ENCODE assay signal across 23 cellular contexts in genomic region chr17:41794603-41794975, GRCh38. TPM values are rescaled to one million over a fixed set of nuclear protein-coding genes. Genes with fewer than 3 reads are reported as not detected.
DNase-seq lines count a peak whose midpoint lies in the region; ATAC-seq and TF ChIP-seq lines count a peak whose summit lies in the region.
"Had no signal": no experiment of that assay in that cellular context is flagged by ENCODE, and none has a peak within 500 bp of the region (broad histone marks: within the 10 kb centered on the region; RNA-seq: fewer than 3 reads in every experiment).

No MANE protein-coding gene starts in this region.

- WGBS in hepatocyte (ENCODE audit: low lambda C conversion rate, missing lambda C conversion rate) = 74% methylated on average over 5 of the region's 5 CpGs
- WGBS in smooth muscle cell (ENCODE audit: low lambda C conversion rate) = 90% methylated on average over 5 of the region's 5 CpGs

- H3K4me3 ChIP-seq in HCT116 (replicated peaks in 1 of 2; ENCODE audit: low read depth in 1 of 2, low read length in 2 of 2) (no peak overlapping the region), Peyer's patch (no peak overlapping the region), hepatocyte (no peak overlapping the region), smooth muscle cell (no peak overlapping the region), PC-3 (ENCODE audit: low read length) (no peak overlapping the region)
- H3K4me3 ChIP-seq: GM12878, thyroid gland had no signal

- peak overlapping the region; percentile 73 for H3K9ac ChIP-seq in HCT116 (ENCODE audit: low read length)
- H3K9ac ChIP-seq in smooth muscle cell (ENCODE audit: low read depth) = no peak overlapping the region
- H3K9ac ChIP-seq in PC-3 (ENCODE audit: low read length) = no peak overlapping the region

- H3K27ac ChIP-seq in HCT116 (ENCODE audit: low read depth, low read length) = peak overlapping the region; percentile 93
- peak overlapping the region in 3 of 4 donors; percentile 79 to 96 (median 87) for H3K27ac ChIP-seq in Peyer's patch
- peak overlapping the region; percentile 97 for H3K27ac ChIP-seq in hepatocyte
- H3K27ac ChIP-seq in smooth muscle cell (ENCODE audit: low read depth) = peak overlapping the region; percentile 94
- no peak overlapping the region for H3K27ac ChIP-seq in PC-3 (ENCODE audit: low read length)

- ATAC-seq in HCT116 = no peak
- no peak for ATAC-seq in PC-3
- ATAC-seq in left lobe of liver = no peak
- ATAC-seq in GM18502 (IDR thresholded peaks at IDR 0.05; ENCODE audit: poor library complexity, unreplicated experiment) = no peak
- ATAC-seq: GM12878; natural killer cell; stimulated activated naive CD8-positive, alpha-beta T cell treated with anti-CD3 and anti-CD28 coated beads, Interleukin-15, amount 100 ng/mL, for 72 hours had no signal

- intact Hi-C loops in HCT116 (cut with micrococcal nuclease) = no loop called here
- intact Hi-C loops in PC-3 (cut with micrococcal nuclease) = no loop called here

- H3K4me2 ChIP-seq in HCT116 (ENCODE audit: low read length) = peak overlapping the region; percentile 90
- H3K4me2 ChIP-seq in hepatocyte = peak overlapping the region; percentile 9
- peak overlapping the region; percentile 79 for H3K4me2 ChIP-seq in smooth muscle cell
- H3K4me2 ChIP-seq in PC-3 (ENCODE audit: low read length) = no peak overlapping the region

- TF ChIP-seq CTCF in HCT116 (IDR thresholded peaks at IDR 0.05 in 2 of 3, conservative IDR thresholded peaks at IDR 0.05 in 1 of 3; ENCODE audit: borderline replicate concordance in 1 of 3, insufficient read depth in 1 of 3, low read depth in 2 of 3, low read length in 2 of 3) (no peak), Peyer's patch (IDR thresholded peaks at IDR 0.05) (no peak), hepatocyte (IDR thresholded peaks at IDR 0.05; ENCODE audit: poor library complexity) (no peak), smooth muscle cell (IDR thresholded peaks at IDR 0.05; ENCODE audit: borderline replicate concordance, insufficient read depth, poor library complexity, severe bottlenecking) (no peak), PC-3 (conservative IDR thresholded peaks at IDR 0.05; ENCODE audit: low read depth, low read length) (no peak)

- H3K9me2 ChIP-seq in HCT116 (ENCODE audit: insufficient read depth) = no peaks in the 10 kb centered on the region
- no peaks in the 10 kb centered on the region for H3K9me2 ChIP-seq in hepatocyte (replicated peaks; ENCODE audit: insufficient read depth)
- H3K9me2 ChIP-seq in PC-3 (replicated peaks; ENCODE audit: low read length) = no peaks in the 10 kb centered on the region

- H3K9me3 ChIP-seq in HCT116 (ENCODE audit: control insufficient read depth in 1 of 2, insufficient read depth in 1 of 2, low read depth in 1 of 2, low read length in 2 of 2) (no peaks in the 10 kb centered on the region), Peyer's patch (no peaks in the 10 kb centered on the region), hepatocyte (ENCODE audit: low read depth) (no peaks in the 10 kb centered on the region), smooth muscle cell (replicated peaks; ENCODE audit: low read depth) (no peaks in the 10 kb centered on the region), PC-3 (ENCODE audit: low read length) (no peaks in the 10 kb centered on the region)
- H3K9me3 ChIP-seq: thyroid gland had no signal

- RAD21 ChIA-PET in HCT116 (lab: Charles Lee; ENCODE audit: low non-redundant PET in 1 of 2, low total read pairs in 2 of 2, uncharacterized antibody in 2 of 2, unreplicated experiment in 2 of 2) = no interaction called here

- BruUV-seq in HCT116 (replicated peaks; lab: Mats Ljungman, UMichigan) (no TSS peak), PC-3 (replicated peaks; lab: Mats Ljungman, UMichigan) (no TSS peak)

- H2AFZ ChIP-seq in HCT116 (ENCODE audit: low read depth, low read length, poor library complexity, severe bottlenecking) (no peak overlapping the region), hepatocyte (no peak overlapping the region), smooth muscle cell (ENCODE audit: low read depth) (no peak overlapping the region), PC-3 (ENCODE audit: low read length) (no peak overlapping the region)

- TF ChIP-seq POLR2A in HCT116 (IDR thresholded peaks at IDR 0.05; ENCODE audit: borderline replicate concordance, extremely low read depth, insufficient read depth, insufficient read length) (no peak), Peyer's patch (IDR thresholded peaks at IDR 0.05) (no peak)

- H4K20me1 ChIP-seq in HCT116 (ENCODE audit: insufficient read depth) (no peaks in the 10 kb centered on the region), hepatocyte (ENCODE audit: insufficient read depth, poor library complexity, severe bottlenecking) (no peaks in the 10 kb centered on the region), smooth muscle cell (ENCODE audit: low read depth) (no peaks in the 10 kb centered on the region), PC-3 (ENCODE audit: low read length) (no peaks in the 10 kb centered on the region)

- no peaks in the 10 kb centered on the region for H3K79me2 ChIP-seq in HCT116 (ENCODE audit: insufficient read depth, low read length)
- no peaks in the 10 kb centered on the region for H3K79me2 ChIP-seq in hepatocyte
- no peaks in the 10 kb centered on the region for H3K79me2 ChIP-seq in smooth muscle cell (ENCODE audit: low read depth)
- H3K79me2 ChIP-seq in PC-3 (ENCODE audit: low read length) = no peaks in the 10 kb centered on the region

- peaks cover 49 to 70% of the 10 kb centered on the region in 2 experiments for H3K4me1 ChIP-seq in HCT116 (ENCODE audit: control insufficient read depth in 1 of 2, insufficient read depth in 2 of 2, low read length in 2 of 2)
- H3K4me1 ChIP-seq in Peyer's patch = peaks cover 0 to 38% (median 3%) of the 10 kb centered on the region in 4 donors
- peaks cover 36% of the 10 kb centered on the region for H3K4me1 ChIP-seq in hepatocyte (ENCODE audit: insufficient read depth)
- H3K4me1 ChIP-seq in smooth muscle cell (ENCODE audit: low read depth) = peaks cover 28% of the 10 kb centered on the region
- H3K4me1 ChIP-seq in PC-3 (ENCODE audit: insufficient read depth, low read length) = peaks cover 35% of the 10 kb centered on the region

- POLR2A ChIA-PET in HCT116 (lab: Charles Lee) (interaction anchor here (1.3 to 3.7 kb wide), 2 partner anchors 9 to 172 kb away, joined by 4 to 33 read pairs; partner anchors contain the start of genes CNP and JUP), PC-3 (lab: Charles Lee; ENCODE audit: unreplicated experiment) (no interaction called here)

- H3F3A ChIP-seq in smooth muscle cell (ENCODE audit: low read depth) = peaks cover 19% of the 10 kb centered on the region
- no peaks in the 10 kb centered on the region for H3F3A ChIP-seq in PC-3 (ENCODE audit: low read length, unreplicated experiment)

- TF ChIP-seq RAD21 in HCT116 (IDR thresholded peaks at IDR 0.05; ENCODE audit: low read depth) = no peak

- H3K36me3 ChIP-seq in HCT116 (ENCODE audit: control insufficient read depth in 1 of 2, insufficient read depth in 2 of 2, low read length in 2 of 2) (no peaks in the 10 kb centered on the region), Peyer's patch (no peaks in the 10 kb centered on the region), hepatocyte (replicated peaks; ENCODE audit: insufficient read depth, low read depth) (no peaks in the 10 kb centered on the region), smooth muscle cell (ENCODE audit: low read depth) (no peaks in the 10 kb centered on the region), PC-3 (ENCODE audit: low read depth, low read length) (no peaks in the 10 kb centered on the region)
- H3K36me3 ChIP-seq: thyroid gland had no signal

- no peak for DNase-seq in HCT116 (ENCODE audit: low read depth, low spot score)
- DNase-seq in Peyer's patch = no peak
- DNase-seq in hepatocyte (ENCODE audit: low spot score) = no peak
- no peak for DNase-seq in smooth muscle cell (lab: John Stamatoyannopoulos, UW; ENCODE audit: unreplicated experiment)
- DNase-seq in PC-3 = no peak
- DNase-seq in left lobe of liver (ENCODE audit: low spot score) = no peak
- DNase-seq: activated CD4-positive, alpha-beta T cell treated with anti-CD3 and anti-CD28 coated beads for 48 hours; activated gamma-delta T cell; activated T-cell treated with anti-CD3 and anti-CD28 coated beads, Interleukin-2, amount 50 U/mL, for 1 hour; kidney glomerular epithelial cell; natural killer cell; NCI-H1436; NCI-H2081 treated with DMSO at 0.1 percent for 48 hours; NCI-H748 treated with DMSO at 0.1 percent for 48 hours; stimulated activated CD4-positive, alpha-beta T cell treated with anti-CD3 and anti-CD28 coated beads, Interleukin-1b, Interleukin-23, amount 100 ng/mL, for 48 hours; stimulated activated CD8-positive, alpha-beta memory T cell treated with anti-CD3 and anti-CD28 coated beads, Interleukin-4, amount 100 ng/mL, for 48 hours; stimulated activated naive CD8-positive, alpha-beta T cell treated with anti-CD3 and anti-CD28 coated beads, Interleukin-15, amount 100 ng/mL, for 72 hours had no signal

- CTCF ChIA-PET in HCT116 (lab: Charles Lee) (interaction anchor here (0.7 to 1.7 kb wide), 2 partner anchors 8 to 72 kb away, joined by 3 to 9 read pairs; partner anchors contain the start of gene JUP), PC-3 (lab: Charles Lee) (no interaction called here)

- H3K27me3 ChIP-seq in HCT116 (ENCODE audit: insufficient read depth, low read length) (no peaks in the 10 kb centered on the region), Peyer's patch (no peaks in the 10 kb centered on the region), hepatocyte (no peaks in the 10 kb centered on the region), smooth muscle cell (ENCODE audit: low read depth) (no peaks in the 10 kb centered on the region), PC-3 (ENCODE audit: low read length) (no peaks in the 10 kb centered on the region)
- H3K27me3 ChIP-seq: thyroid gland had no signal

RNA-seq across cellular contexts. Expression of gene JUP, which starts 8.1 kb away (rescaled TPM):
- total RNA-seq in HCT116 (2021; ENCODE audit: unreplicated experiment) = 224 TPM
- 322 and 372 TPM in 2 replicates for polyA plus RNA-seq in HCT116 (2012)
- total RNA-seq in Peyer's patch = 100 to 1,000 TPM; 229 to 585 (median 505) TPM
- 162 and 209 TPM in 2 replicates for total RNA-seq in hepatocyte
- 191 and 214 TPM in 2 replicates for polyA plus RNA-seq in hepatocyte
- total RNA-seq in smooth muscle cell = 167 and 238 TPM in 2 replicates
- 124 and 277 TPM in 2 replicates for polyA plus RNA-seq in smooth muscle cell
- 132 and 168 TPM in 2 replicates for total RNA-seq in PC-3 (2014; rRNA removed)
- 72.5 TPM for total RNA-seq in left lobe of liver

RNA-seq across cellular contexts. Expression of gene P3H4, which starts 17.2 kb away (rescaled TPM):
- total RNA-seq in HCT116 (2021; ENCODE audit: unreplicated experiment) (23.4 TPM), Peyer's patch (10 to 100 TPM in 3 of 4 donors, 1 to 10 TPM in 1; 9.5 to 23.1 (median 18.0) TPM), hepatocyte (62.6 and 66.2 TPM in 2 replicates), smooth muscle cell (77.4 and 98.6 TPM in 2 replicates), PC-3 (2014; rRNA removed) (29.6 and 35.1 TPM in 2 replicates), left lobe of liver (3.3 TPM)
- polyA plus RNA-seq in HCT116 (2012) = 17.4 and 22.0 TPM in 2 replicates
- polyA plus RNA-seq in hepatocyte (109 and 110 TPM in 2 replicates), smooth muscle cell (149 and 186 TPM in 2 replicates)

RNA-seq across cellular contexts. Expression of gene FKBP10, which starts 18.2 kb away (rescaled TPM):
- total RNA-seq in HCT116 (2021; ENCODE audit: unreplicated experiment) (78.5 TPM), Peyer's patch (100 to 1,000 TPM in 1 of 4 donors, 10 to 100 TPM in 2, 1 to 10 TPM in 1; 7.2 to 130 (median 11.2) TPM), hepatocyte (239 and 290 TPM in 2 replicates), smooth muscle cell (603 and 724 TPM in 2 replicates), PC-3 (2014; rRNA removed) (63.4 and 69.8 TPM in 2 replicates), left lobe of liver (5.1 TPM)
- polyA plus RNA-seq in HCT116 (2012) = 70.0 and 93.6 TPM in 2 replicates
- polyA plus RNA-seq in hepatocyte (88.0 and 92.0 TPM in 2 replicates), smooth muscle cell (253 and 289 TPM in 2 replicates)
- polyA plus RNA-seq: CD14-positive monocyte had no signal

RNA-seq across cellular contexts. Expression of gene NT5C3B, which starts 41.4 kb away (rescaled TPM):
- total RNA-seq in HCT116 (2021; ENCODE audit: unreplicated experiment) (110 TPM), Peyer's patch (10 to 100 TPM in 3 of 4 donors, 1 to 10 TPM in 1; 5.8 to 40.4 (median 20.1) TPM), hepatocyte (47.7 and 51.8 TPM in 2 replicates), smooth muscle cell (38.4 and 46.8 TPM in 2 replicates), PC-3 (2014; rRNA removed) (78.8 and 79.2 TPM in 2 replicates), left lobe of liver (24.3 TPM)
- polyA plus RNA-seq in HCT116 (2012) = 83.7 and 114 TPM in 2 replicates
- polyA plus RNA-seq in hepatocyte (85.1 and 87.8 TPM in 2 replicates), smooth muscle cell (72.2 and 76.3 TPM in 2 replicates)

RNA-seq across cellular contexts. Expression of gene KLHL10, which starts 43.0 kb away (rescaled TPM):
- total RNA-seq in HCT116 (2021; ENCODE audit: unreplicated experiment) (not detected), Peyer's patch (not detected), hepatocyte (0.43 TPM in 1 of 2 replicates, not detected in the other), smooth muscle cell (not detected in 2 replicates), PC-3 (2014; rRNA removed) (not detected in 2 replicates), left lobe of liver (not detected)
- 0.04 and 0.06 TPM in 2 replicates for polyA plus RNA-seq in HCT116 (2012)
- polyA plus RNA-seq in hepatocyte (not detected in 2 replicates), smooth muscle cell (not detected in 2 replicates)
- total RNA-seq: astrocyte, dermis blood vessel endothelial cell, natural killer cell had no signal
- polyA plus RNA-seq: CD14-positive monocyte had no signal
